Comparison of ENCODE assay signal across 13 cellular contexts in genomic region chr3:149639093-149639486, GRCh38. TPM values are rescaled to one million over a fixed set of nuclear protein-coding genes. Genes with fewer than 3 reads are reported as not detected.
DNase-seq lines count a peak whose midpoint lies in the region; ATAC-seq, FAIRE-seq and TF ChIP-seq lines count a peak whose summit lies in the region.
"Had no signal": no experiment of that assay in that cellular context is flagged by ENCODE, and none has a peak within 500 bp of the region (broad histone marks: within the 10 kb centered on the region; RNA-seq: fewer than 3 reads in every experiment).

No MANE protein-coding gene starts in this region.

- no peak overlapping the region for H3K27ac Mint-ChIP-seq in activated naive CD4-positive, alpha-beta T cell treated with anti-CD3 and anti-CD28 coated beads, Interleukin-2, amount 50 U/mL, for 72 hours

- no peak for DNase-seq in SK-N-MC (ENCODE audit: low read depth, low spot score)
- DNase-seq in epithelial cell of proximal tubule (ENCODE audit: low read depth): no peak
- no peak for DNase-seq in tibial nerve (ENCODE audit: low spot score in 2 of 2)
- no peak for DNase-seq in NCI-H187 treated with DMSO at 0.1 percent for 48 hours (lab: John Stamatoyannopoulos, UW)
- DNase-seq in activated naive CD4-positive, alpha-beta T cell treated with anti-CD3 and anti-CD28 coated beads, Interleukin-2, amount 50 U/mL, for 72 hours (ENCODE audit: low spot score in 2 of 2): no peak
- DNase-seq in H54 (ENCODE audit: insufficient read length, low spot score): no peak
- DNase-seq: Karpas-422, left cardiac atrium, NCI-H2171 treated with DMSO at 0.1 percent for 48 hours, WERI-Rb-1 had no signal

- ATAC-seq in GM21786 (IDR thresholded peaks at IDR 0.05; ENCODE audit: unreplicated experiment): no peak
- no peak for ATAC-seq in activated naive CD4-positive, alpha-beta T cell treated with anti-CD3 and anti-CD28 coated beads, Interleukin-2, amount 50 U/mL, for 72 hours

- H3K36me3 ChIP-seq in SK-N-MC (ENCODE audit: insufficient read depth, low read length) (peaks cover 22% of the 10 kb centered on the region), muscle layer of duodenum (ENCODE audit: control insufficient read depth in 1 of 2, insufficient read depth in 2 of 2, low read length in 2 of 2) (no peaks in the 10 kb centered on the region), tibial nerve (no peaks in the 10 kb centered on the region)
- H3K36me3 ChIP-seq: WERI-Rb-1 had no signal

- peak overlapping the region; percentile 85 for H3K9ac ChIP-seq in SK-N-MC (ENCODE audit: insufficient read length)

- H3K9me3 ChIP-seq in SK-N-MC (ENCODE audit: low read depth, low read length) (no peaks in the 10 kb centered on the region), muscle layer of duodenum (ENCODE audit: control insufficient read depth in 1 of 2, low read length in 2 of 2) (no peaks in the 10 kb centered on the region), tibial nerve (no peaks in the 10 kb centered on the region)

- H3K36me3 Mint-ChIP-seq in activated naive CD4-positive, alpha-beta T cell treated with anti-CD3 and anti-CD28 coated beads, Interleukin-2, amount 50 U/mL, for 72 hours: no peaks in the 10 kb centered on the region

- peak overlapping the region; percentile 100 for H3K27ac ChIP-seq in SK-N-MC
- peak overlapping the region; percentile 40 for H3K27ac ChIP-seq in muscle layer of duodenum (ENCODE audit: low read length)
- H3K27ac ChIP-seq in tibial nerve: peak overlapping the region in 3 of 4 donors; percentile 59 to 83 (median 74)
- H3K27ac ChIP-seq: WERI-Rb-1 had no signal

- H3K9me3 Mint-ChIP-seq in activated naive CD4-positive, alpha-beta T cell treated with anti-CD3 and anti-CD28 coated beads, Interleukin-2, amount 50 U/mL, for 72 hours: no peaks in the 10 kb centered on the region

- WGBS in tibial nerve, 2 donors: 46 to 56% methylated on average over 2 of the region's 2 CpGs

- TF ChIP-seq CTCF in epithelial cell of proximal tubule (conservative IDR thresholded peaks at IDR 0.05; ENCODE audit: low read depth, low read length) (no peak), tibial nerve (IDR thresholded peaks at IDR 0.05) (peak in 1 of 5 experiments; percentile 1)

- peaks cover 11 to 60% of the 10 kb centered on the region in 2 donors for H3K4me1 ChIP-seq in muscle layer of duodenum (ENCODE audit: control insufficient read depth in 1 of 2, insufficient read depth in 2 of 2, low read length in 2 of 2)
- peaks cover 0 to 83% (median 34%) of the 10 kb centered on the region in 4 donors for H3K4me1 ChIP-seq in tibial nerve

- no peak for FAIRE-seq in H54 (lab: Jason Lieb, UNC)
- FAIRE-seq: D721Med had no signal

- H3K4me3 ChIP-seq in SK-N-MC (peak overlapping the region; percentile 71), epithelial cell of proximal tubule (ENCODE audit: low read depth, low read length) (peak overlapping the region; percentile 5), muscle layer of duodenum (ENCODE audit: low read depth in 1 of 2, low read length in 2 of 2) (peak overlapping the region; percentile 40 to 41), tibial nerve (peak overlapping the region in 3 of 4 donors; percentile 3 to 31 (median 24))

- TF ChIP-seq POLR2A in tibial nerve (IDR thresholded peaks at IDR 0.05): no peak
- TF ChIP-seq POLR2A in H54 (IDR thresholded peaks at IDR 0.05; ENCODE audit: low read depth, low read length): no peak

- no peak for TF ChIP-seq EP300 in tibial nerve (IDR thresholded peaks at IDR 0.05)

- H3K27me3 ChIP-seq in muscle layer of duodenum (ENCODE audit: low read depth, low read length) (no peaks in the 10 kb centered on the region), tibial nerve (no peaks in the 10 kb centered on the region)

RNA-seq across cellular contexts. Expression of gene WWTR1, which starts 18.7 kb away (rescaled TPM):
- total RNA-seq in epithelial cell of proximal tubule: 52.0 and 123 TPM in 2 replicates
- 100 to 1,000 TPM in 2 of 4 donors, 10 to 100 TPM in 2; 86.5 to 130 (median 113) TPM for total RNA-seq in tibial nerve
- total RNA-seq in activated naive CD4-positive, alpha-beta T cell treated with anti-CD3 and anti-CD28 coated beads, Interleukin-2, amount 50 U/mL, for 72 hours: 1 to 10 TPM in 1 of 2 donors, under 1 TPM in 1; 0.99 to 1.2 TPM

Comparison
In these comparisons a context has a peak if more than half of its experiments do, and no peak if none do; other contexts are left out.
1. H3K27ac ChIP-seq: peak in every context shown above with its lines; median percentile 100 in SK-N-MC; 74 in tibial nerve; 40 in muscle layer of duodenum.
2. H3K4me3 ChIP-seq: peak in every context shown above with its lines; median percentile 71 in SK-N-MC; 40 in muscle layer of duodenum; 24 in tibial nerve; 5 in epithelial cell of proximal tubule.
3. RNA of gene WWTR1, which starts 18.7 kb away (total RNA-seq): 86.5 to 130 TPM in tibial nerve and 52.0 to 123 TPM in epithelial cell of proximal tubule; 0.99 to 1.2 TPM in activated naive CD4-positive, alpha-beta T cell treated with anti-CD3 and anti-CD28 coated beads, Interleukin-2, amount 50 U/mL, for 72 hours; every median in the first group is over 10 times any median in the second.